1 cellular context compared by ENCODE assay signal in genomic region chr1:169486281-169486904, GRCh38.
TF ChIP-seq lines count a peak whose summit lies in the region.

No MANE protein-coding gene starts in this region.

TF ChIP-seq in GM12878, 131 proteins besides CTCF, POLR2A, EP300 and RAD21 (continued from another document):
- TF ChIP-seq MLLT1 (IDR thresholded peaks at IDR 0.05), result 0 out of 2 replicates have a peak, but pooled peaks have one; percentile 27
- peak; percentile 63; the same call in 1 of the 2 replicates for TF ChIP-seq ZBTB40 (IDR thresholded peaks at IDR 0.05; ENCODE audit: borderline replicate concordance)
- TF ChIP-seq NFYA (IDR thresholded peaks at IDR 0.05; ENCODE audit: borderline replicate concordance, low read depth, low read length), result no peak
- no peak for TF ChIP-seq MXI1 (IDR thresholded peaks at IDR 0.05; ENCODE audit: low read depth, low read length)
- TF ChIP-seq E2F8 (IDR thresholded peaks at IDR 0.05; ENCODE audit: low read depth, partially characterized antibody), result no peak
- TF ChIP-seq ZNF622 (IDR thresholded peaks at IDR 0.05), result no peak
